In genomic region chr5:132734687-132735086, GRCh38 we compare ENCODE assay signal across 15 cellular contexts. TPM values are rescaled to one million over a fixed set of nuclear protein-coding genes. Genes with fewer than 3 reads are reported as not detected.
DNase-seq lines count a peak whose midpoint lies in the region; ATAC-seq, FAIRE-seq and TF ChIP-seq lines count a peak whose summit lies in the region.
"Had no signal": no experiment of that assay in that cellular context is flagged by ENCODE, and none has a peak within 500 bp of the region (broad histone marks: within the 10 kb centered on the region; RNA-seq: fewer than 3 reads in every experiment).

No MANE protein-coding gene starts in this region.

- no peaks in the 10 kb centered on the region for H4K20me1 ChIP-seq in GM12878 (ENCODE audit: control insufficient read depth, insufficient read depth)

- H3K4me3 Mint-ChIP-seq in nephron (peak overlapping the region; percentile 46 to 76 (median 66)), type B pancreatic cell (peak overlapping the region; percentile 42)
- H3K4me3 Mint-ChIP-seq: GM23338 had no signal

- no peak for ATAC-seq in GM12878
- ATAC-seq: GM23338 had no signal

- H3K4me1 ChIP-seq in HEK293 (ENCODE audit: control insufficient read depth, insufficient read depth, low read length) (no peaks in the 10 kb centered on the region; the same call in 1 of the 2 replicates), GM12878 (ENCODE audit: control insufficient read depth, insufficient read depth, low read length) (no peaks in the 10 kb centered on the region)

- H3K9me3 Mint-ChIP-seq in nephron = no peaks in the 10 kb centered on the region
- H3K9me3 Mint-ChIP-seq in type B pancreatic cell = no peaks in the 10 kb centered on the region
- H3K9me3 Mint-ChIP-seq: CD4-positive, alpha-beta T cell; GM23338 had no signal

- no peak for TF ChIP-seq POLR2A in GM12878 (IDR thresholded peaks at IDR 0.05; ENCODE audit: low read depth, low read length)
- no peak for TF ChIP-seq POLR2A in GM12892 (IDR thresholded peaks at IDR 0.05; ENCODE audit: low read depth, low read length)

- TF ChIP-seq CTCF in HEK293 (tag by site-specific recombination; IDR thresholded peaks at IDR 0.05) (no peak), GM12878 (IDR thresholded peaks at IDR 0.05 in 2 of 3, conservative IDR thresholded peaks at IDR 0.05 in 1 of 3; ENCODE audit: control insufficient read depth in 2 of 3, extremely low read depth in 1 of 3, insufficient read depth in 1 of 3, low read depth in 3 of 3, low read length in 3 of 3) (no peak), nephron (IDR thresholded peaks at IDR 0.05; ENCODE audit: unreplicated experiment in 3 of 3) (no peak), type B pancreatic cell (conservative IDR thresholded peaks at IDR 0.05) (no peak)

- DNase-seq in GM12878 (ENCODE audit: low read depth, low spot score) (no peak), type B pancreatic cell (ENCODE audit: extremely low spot score, unreplicated experiment) (no peak), NOMO-1 treated with DMSO at 0.1 percent for 48 hours (lab: John Stamatoyannopoulos, UW; ENCODE audit: unreplicated experiment) (no peak), cerebellum (ENCODE audit: low spot score) (no peak), GM12892 (ENCODE audit: insufficient read length) (no peak)
- DNase-seq: C1 segment of cervical spinal cord; CD4-positive, alpha-beta T cell; DMS79; H7 had no signal

- H3K9me3 ChIP-seq in HEK293 (ENCODE audit: control insufficient read depth, insufficient read depth, low read depth, low read length) = no peaks in the 10 kb centered on the region
- no peaks in the 10 kb centered on the region for H3K9me3 ChIP-seq in GM12878 (replicated peaks; ENCODE audit: control insufficient read depth, insufficient read depth, low read length)

- no peak for FAIRE-seq in GM12878 (lab: Jason Lieb, UNC)
- FAIRE-seq in GM12892 (lab: Jason Lieb, UNC) = no peak
- FAIRE-seq: A204.1, GM12891 had no signal

- BruUV-seq in GM12878 (replicated peaks; lab: Mats Ljungman, UMichigan) = no TSS peak

- RAD21 ChIA-PET in GM12878 (lab: Charles Lee; ENCODE audit: unreplicated experiment) = interaction anchor here (1.2 to 2.4 kb wide), 5 partner anchors 12 to 86 kb away, joined by 4 to 12 read pairs (median 6); partner anchors contain the start of gene CCNI2

- in situ Hi-C loops in GM12878 (cut with MboI) = no loop called here

- peak overlapping the region; percentile 10; the same call in 1 of the 2 replicates for H3K4me2 ChIP-seq in GM12878 (ENCODE audit: control insufficient read depth, insufficient read depth)
- H3K4me2 ChIP-seq: GM23338 had no signal

- H3K36me3 Mint-ChIP-seq in nephron (ENCODE audit: low read depth) (peaks cover 16% of the 10 kb centered on the region), type B pancreatic cell (peaks cover 3% of the 10 kb centered on the region)

- H3K36me3 ChIP-seq in HEK293 (ENCODE audit: control insufficient read depth in 2 of 2, insufficient read depth in 1 of 2, low read length in 2 of 2) = peaks cover 19 to 30% of the 10 kb centered on the region in 2 experiments
- H3K36me3 ChIP-seq in GM12878 (ENCODE audit: control insufficient read depth in 2 of 2, insufficient read depth in 2 of 2, low read length in 1 of 2) = no peaks in the 10 kb centered on the region

- no peak overlapping the region for H3K9ac ChIP-seq in GM12878 (ENCODE audit: control insufficient read depth, insufficient read depth, low read length)

- no peak overlapping the region for H3K27ac ChIP-seq in HEK293 (ENCODE audit: extremely low read depth, low read depth, low read length)
- H3K27ac ChIP-seq in GM12878 (ENCODE audit: control insufficient read depth, insufficient read depth) = no peak overlapping the region

- CTCF ChIA-PET in HEK293 (lab: Yijun Ruan, JAX) (no interaction called here), GM12878 (lab: Yijun Ruan, JAX) (interaction anchor here (0.9 to 4.3 kb wide), 6 partner anchors 13 to 208 kb away, joined by 3 to 22 read pairs (median 4); partner anchors contain the start of gene CCNI2)

- intact Hi-C loops in GM12878 (cut with micrococcal nuclease; ENCODE audit: unreplicated experiment) = loop anchor here (5.0 kb wide), 2 partner anchors 88 to 207 kb away; no protein-coding TSS in a partner anchor

- no peak overlapping the region for H2AFZ ChIP-seq in GM12878 (ENCODE audit: control insufficient read depth, low read depth, low read length)
- H2AFZ ChIP-seq: GM23338 had no signal

- H3K27ac Mint-ChIP-seq in nephron = no peak overlapping the region
- no peak overlapping the region for H3K27ac Mint-ChIP-seq in type B pancreatic cell
- H3K27ac Mint-ChIP-seq: B cell; CD4-positive, alpha-beta T cell; GM23338 had no signal

- WGBS in GM12878 (ENCODE audit: insufficient coverage, insufficient replicate concordance, low lambda C conversion rate, missing lambda C conversion rate) = 98% methylated on average over 2 of the region's 2 CpGs

- POLR2A ChIA-PET in HEK293 (lab: Yijun Ruan, JAX) (no interaction called here), GM12878 (lab: Charles Lee) (interaction anchor here (2.9 kb wide), 1 partner anchor 13 kb away, joined by 16 read pairs; the partner anchor contains the start of gene CCNI2)

- TF ChIP-seq RAD21 in GM12878 (IDR thresholded peaks at IDR 0.05; ENCODE audit: insufficient read depth, low read depth, low read length) = no peak

- no peak for TF ChIP-seq EP300 in GM12878 (IDR thresholded peaks at IDR 0.05; ENCODE audit: borderline replicate concordance in 1 of 2, control insufficient read depth in 1 of 2, low read depth in 2 of 2, low read length in 2 of 2)

- peaks cover 13% of the 10 kb centered on the region for H3K79me2 ChIP-seq in GM12878 (ENCODE audit: control insufficient read depth, insufficient read depth, low read length)

- H3K27me3 Mint-ChIP-seq in nephron (ENCODE audit: low read depth) = peaks cover 12% of the 10 kb centered on the region
- peaks cover 2% of the 10 kb centered on the region for H3K27me3 Mint-ChIP-seq in type B pancreatic cell
- H3K27me3 Mint-ChIP-seq: B cell; CD4-positive, alpha-beta T cell had no signal

- H3K4me3 ChIP-seq in HEK293 (ENCODE audit: low read depth, low read length) (no peak overlapping the region), GM12878 (no peak overlapping the region)
- H3K4me3 ChIP-seq: GM23338 had no signal

- H3K4me1 Mint-ChIP-seq in nephron (peaks cover 18% of the 10 kb centered on the region), type B pancreatic cell (ENCODE audit: unreplicated experiment) (peaks cover 24% of the 10 kb centered on the region)

- SMC1A ChIA-PET in GM12878 (lab: Charles Lee; ENCODE audit: uncharacterized antibody, unreplicated experiment) = interaction anchor here (0.8 to 6.1 kb wide), 10 partner anchors 16 to 208 kb away, joined by 3 to 52 read pairs (median 5); partner anchors contain the start of gene IL4

- H3K27me3 ChIP-seq in GM12878 (replicated peaks in 1 of 2; ENCODE audit: control insufficient read depth in 2 of 2, insufficient read depth in 2 of 2, low read length in 1 of 2) = no peaks in the 10 kb centered on the region

RNA-seq across cellular contexts. Expression of gene KIF3A, which starts 2.7 kb away (rescaled TPM):
- 119 and 135 TPM in 2 replicates for total RNA-seq in GM12878 (2013; cell fraction: nucleolus; rRNA removed)
- total RNA-seq in GM12878 (2014; rRNA removed) (3.8 and 4.6 TPM in 2 replicates), GM12878 (2014; rRNA removed; fragmentation: Illumina TruSeq; extraction: Trizol) (12.3 and 14.9 TPM in 2 replicates), GM12878 (2021) (8.7 and 9.3 TPM in 2 replicates), type B pancreatic cell (ENCODE audit: low replicate concordance) (15.6 and 20.0 TPM in 2 replicates), cerebellum (73.5 TPM)
- polyA plus RNA-seq in GM12878 (2011; ENCODE audit: low read depth) = 6.0 TPM
- polyA plus RNA-seq in GM12878 (2011; rRNA removed) (36.5 and 65.9 TPM in 2 replicates), GM12878 (2014; fragmentation: Illumina TruSeq; extraction: Trizol) (10.7 and 14.1 TPM in 2 replicates), GM12878 (2014; fragmentation: Nextera tagmentation; extraction: Ambion mirVana) (1 to 10 TPM; 2.7 to 3.0 TPM), GM12878 (2014; rRNA removed) (4.7 and 6.7 TPM in 2 replicates), GM12878 (2016; fragmentation: Nextera tagmentation; extraction: Ambion mirVana) (10 to 100 TPM; 11.5 to 12.1 TPM)
- 7.9 and 8.7 TPM in 2 replicates for polyA plus RNA-seq in GM12878 (2011; cell fraction: cytosol; rRNA removed)
- 26.7 and 28.1 TPM in 2 replicates for polyA plus RNA-seq in GM12878 (2011; cell fraction: nucleus; rRNA removed)
- polyA plus RNA-seq in GM12878 (2012) = 6.3 and 8.3 TPM in 2 replicates
- 17.3 and 27.5 TPM in 2 replicates for polyA minus RNA-seq in GM12878 (2011; rRNA and poly(A)+ RNA removed)
- 9.1 and 10.0 TPM in 2 replicates for polyA minus RNA-seq in GM12878 (2011; cell fraction: cytosol; rRNA and poly(A)+ RNA removed)
- 15.4 and 18.8 TPM in 2 replicates for polyA minus RNA-seq in GM12878 (2011; cell fraction: nucleus; rRNA and poly(A)+ RNA removed)
- 21.4 TPM for polyA plus RNA-seq in GM12892 (2012; ENCODE audit: missing spikeins)

RNA-seq across cellular contexts. Expression of gene CCNI2, which starts 12.5 kb away (rescaled TPM):
- total RNA-seq in GM12878 (2013; cell fraction: nucleolus; rRNA removed) = 49.3 and 50.2 TPM in 2 replicates
- 3.4 and 4.4 TPM in 2 replicates for total RNA-seq in GM12878 (2014; rRNA removed)
- 2.2 and 3.1 TPM in 2 replicates for total RNA-seq in GM12878 (2014; rRNA removed; fragmentation: Illumina TruSeq; extraction: Trizol)
- total RNA-seq in GM12878 (2021) = 3.4 and 4.8 TPM in 2 replicates
- 7.3 TPM for polyA plus RNA-seq in GM12878 (2011; ENCODE audit: low read depth)
- polyA plus RNA-seq in GM12878 (2011; rRNA removed) = 1.8 and 2.2 TPM in 2 replicates
- polyA plus RNA-seq in GM12878 (2011; cell fraction: cytosol; rRNA removed) = 1.3 and 1.4 TPM in 2 replicates
- polyA plus RNA-seq in GM12878 (2011; cell fraction: nucleus; rRNA removed) = 5.0 and 10.1 TPM in 2 replicates
- polyA plus RNA-seq in GM12878 (2012) = 5.1 and 11.5 TPM in 2 replicates
- 0.97 and 2.9 TPM in 2 replicates for polyA plus RNA-seq in GM12878 (2014; fragmentation: Illumina TruSeq; extraction: Trizol)
- 1 to 10 TPM; 3.1 to 8.0 TPM for polyA plus RNA-seq in GM12878 (2014; fragmentation: Nextera tagmentation; extraction: Ambion mirVana)
- 2.9 and 4.6 TPM in 2 replicates for polyA plus RNA-seq in GM12878 (2014; rRNA removed)
- polyA plus RNA-seq in GM12878 (2016; fragmentation: Nextera tagmentation; extraction: Ambion mirVana) = 1 to 10 TPM; 2.7 to 3.6 TPM
- polyA minus RNA-seq in GM12878 (2011; rRNA and poly(A)+ RNA removed) = 1.8 and 3.7 TPM in 2 replicates
- 0.67 TPM in 1 of 2 replicates, not detected in the other for polyA minus RNA-seq in GM12878 (2011; cell fraction: cytosol; rRNA and poly(A)+ RNA removed)
- 5.2 and 7.3 TPM in 2 replicates for polyA minus RNA-seq in GM12878 (2011; cell fraction: nucleus; rRNA and poly(A)+ RNA removed)
- total RNA-seq in type B pancreatic cell (ENCODE audit: low replicate concordance) = 0.76 and 1.4 TPM in 2 replicates
- total RNA-seq in cerebellum = 1.5 TPM
- 7.6 TPM for polyA plus RNA-seq in GM12892 (2012; ENCODE audit: missing spikeins)

RNA-seq across cellular contexts. Expression of gene SEPTIN8, which starts 42.4 kb away (rescaled TPM):
- 67.8 and 78.8 TPM in 2 replicates for total RNA-seq in GM12878 (2013; cell fraction: nucleolus; rRNA removed)
- total RNA-seq in GM12878 (2014; rRNA removed) = 31.0 and 35.7 TPM in 2 replicates
- total RNA-seq in GM12878 (2014; rRNA removed; fragmentation: Illumina TruSeq; extraction: Trizol) = 26.5 and 27.8 TPM in 2 replicates
- 39.0 and 42.0 TPM in 2 replicates for total RNA-seq in GM12878 (2021)
- polyA plus RNA-seq in GM12878 (2011; ENCODE audit: low read depth) = 15.1 TPM
- 82.7 and 96.1 TPM in 2 replicates for polyA plus RNA-seq in GM12878 (2011; rRNA removed)
- polyA plus RNA-seq in GM12878 (2011; cell fraction: cytosol; rRNA removed) = 74.2 and 76.3 TPM in 2 replicates
- 197 and 245 TPM in 2 replicates for polyA plus RNA-seq in GM12878 (2011; cell fraction: nucleus; rRNA removed)
- 21.8 and 26.7 TPM in 2 replicates for polyA plus RNA-seq in GM12878 (2012)
- polyA plus RNA-seq in GM12878 (2014; fragmentation: Illumina TruSeq; extraction: Trizol) = 40.2 and 40.7 TPM in 2 replicates
- 1 to 10 TPM; 6.1 to 7.6 TPM for polyA plus RNA-seq in GM12878 (2014; fragmentation: Nextera tagmentation; extraction: Ambion mirVana)
- polyA plus RNA-seq in GM12878 (2014; rRNA removed) = 33.2 and 34.7 TPM in 2 replicates
- polyA plus RNA-seq in GM12878 (2016; fragmentation: Nextera tagmentation; extraction: Ambion mirVana) = 10 to 100 TPM; 21.8 to 21.9 TPM
- 59.2 and 75.0 TPM in 2 replicates for polyA minus RNA-seq in GM12878 (2011; rRNA and poly(A)+ RNA removed)
- polyA minus RNA-seq in GM12878 (2011; cell fraction: cytosol; rRNA and poly(A)+ RNA removed) = 23.0 and 24.1 TPM in 2 replicates
- polyA minus RNA-seq in GM12878 (2011; cell fraction: nucleus; rRNA and poly(A)+ RNA removed) = 45.3 and 49.8 TPM in 2 replicates
- total RNA-seq in type B pancreatic cell (ENCODE audit: low replicate concordance) = 62.7 and 68.1 TPM in 2 replicates
- total RNA-seq in cerebellum = 28.7 TPM
- polyA plus RNA-seq in GM12892 (2012; ENCODE audit: missing spikeins) = 30.3 TPM
